11 cellular contexts compared by ENCODE assay signal in genomic region chr9:124284940-124285441, GRCh38. TPM values are rescaled to one million over a fixed set of nuclear protein-coding genes. Genes with fewer than 3 reads are reported as not detected.
DNase-seq lines count a peak whose midpoint lies in the region; ATAC-seq and TF ChIP-seq lines count a peak whose summit lies in the region.
"Had no signal": no experiment of that assay in that cellular context is flagged by ENCODE, and none has a peak within 500 bp of the region (broad histone marks: within the 10 kb centered on the region; RNA-seq: fewer than 3 reads in every experiment).

No MANE protein-coding gene starts in this region.

- peak in 1 of 2 donors; percentile 17 for TF ChIP-seq POLR2A in sigmoid colon (IDR thresholded peaks at IDR 0.05)

- no peaks in the 10 kb centered on the region for H3K27me3 Mint-ChIP-seq in Calu3 (ENCODE audit: unreplicated experiment)
- no peaks in the 10 kb centered on the region for H3K27me3 Mint-ChIP-seq in activated T-helper 2 cell treated with anti-CD3 and anti-CD28 coated beads, Interferon-gamma antibody, Interleukin-2, Interleukin-4, amounts not matched to agents 10 μg/mL and 5 μg/mL and 100 μg/mL, durations not matched to agents 14 hours and 24 hours and 36 hours (ENCODE audit: low read depth)
- H3K27me3 Mint-ChIP-seq in activated naive CD4-positive, alpha-beta T cell treated with anti-CD3 and anti-CD28 coated beads, Interleukin-2, amount 10 ng/mL, durations not matched to agents 7 days and 5 days: peaks cover 4% of the 10 kb centered on the region

- BruUV-seq in Calu3 (replicated peaks; lab: Mats Ljungman, UMichigan): no TSS peak

- peaks cover 0 to 29% (median 0%) of the 10 kb centered on the region in 9 donors for H3K36me3 ChIP-seq in heart right ventricle
- no peaks in the 10 kb centered on the region for H3K36me3 ChIP-seq in sigmoid colon

- DNase-seq in Calu3: no peak
- no peak for DNase-seq in activated T-helper 2 cell treated with anti-CD3 and anti-CD28 coated beads, Interferon-gamma antibody, Interleukin-2, Interleukin-4, amounts not matched to agents 10 μg/mL and 5 μg/mL and 100 μg/mL, durations not matched to agents 14 hours and 24 hours and 36 hours (ENCODE audit: low spot score)
- DNase-seq in heart right ventricle: no peak
- peak; percentile 82 for DNase-seq in sigmoid colon
- no peak for DNase-seq in effector CD4-positive, alpha-beta T cell
- no peak for DNase-seq in activated naive CD4-positive, alpha-beta T cell treated with anti-CD3 and anti-CD28 coated beads, Interleukin-2, amount 10 ng/mL, durations not matched to agents 7 days and 5 days
- no peak for DNase-seq in HuH-7.5 (ENCODE audit: low spot score)
- DNase-seq in UCSD-AML1 (lab: John Stamatoyannopoulos, UW; ENCODE audit: unreplicated experiment): no peak
- DNase-seq: activated CD8-positive, alpha-beta memory T cell treated with anti-CD3 and anti-CD28 coated beads, Interleukin-2, amount 50 U/mL, for 48 hours; NCI-H345; stimulated activated naive CD4-positive, alpha-beta T cell treated with Interleukin-2 at 50 U/mL for 16 hours had no signal

- TF ChIP-seq CTCF in Calu3 (IDR thresholded peaks at IDR 0.05; ENCODE audit: unreplicated experiment): no peak
- no peak for TF ChIP-seq CTCF in heart right ventricle (IDR thresholded peaks at IDR 0.05)
- TF ChIP-seq CTCF in sigmoid colon (IDR thresholded peaks at IDR 0.05): no peak

- CTCF ChIA-PET in Calu3 (lab: Charles Lee): interaction anchor here (0.7 kb wide), 1 partner anchor 181 kb away, joined by 3 read pairs; no protein-coding TSS in a partner anchor
- CTCF ChIA-PET in activated naive CD4-positive, alpha-beta T cell treated with anti-CD3 and anti-CD28 coated beads, Interleukin-2, amount 10 ng/mL, durations not matched to agents 7 days and 5 days (lab: Charles Lee): no interaction called here

- H3K9me3 Mint-ChIP-seq in Calu3 (ENCODE audit: low read depth, unreplicated experiment): no peaks in the 10 kb centered on the region
- no peaks in the 10 kb centered on the region for H3K9me3 Mint-ChIP-seq in activated T-helper 2 cell treated with anti-CD3 and anti-CD28 coated beads, Interferon-gamma antibody, Interleukin-2, Interleukin-4, amounts not matched to agents 10 μg/mL and 5 μg/mL and 100 μg/mL, durations not matched to agents 14 hours and 24 hours and 36 hours
- H3K9me3 Mint-ChIP-seq in activated naive CD4-positive, alpha-beta T cell treated with anti-CD3 and anti-CD28 coated beads, Interleukin-2, amount 10 ng/mL, durations not matched to agents 7 days and 5 days: no peaks in the 10 kb centered on the region

- intact Hi-C loops in Calu3 (cut with micrococcal nuclease; ENCODE audit: unreplicated experiment) (no loop called here), heart right ventricle (cut with DNase I) (loop anchor here in 1 of 10 donors (5.0 kb wide), 1 partner anchor 32 kb away; no protein-coding TSS in a partner anchor), sigmoid colon (cut with DNase I) (no loop called here)
- intact Hi-C loops in activated T-helper 2 cell treated with anti-CD3 and anti-CD28 coated beads, Interferon-gamma antibody, Interleukin-2, Interleukin-4, amounts not matched to agents 10 μg/mL and 5 μg/mL and 100 μg/mL, durations not matched to agents 14 hours and 24 hours and 36 hours (cut with micrococcal nuclease): no loop called here

- ATAC-seq in heart right ventricle: peak in 6 of 8 donors; percentile 17 to 46 (median 30)

- peak overlapping the region; percentile 36 for H3K27ac Mint-ChIP-seq in Calu3 (ENCODE audit: unreplicated experiment)
- peak overlapping the region; percentile 97 for H3K27ac Mint-ChIP-seq in activated T-helper 2 cell treated with anti-CD3 and anti-CD28 coated beads, Interferon-gamma antibody, Interleukin-2, Interleukin-4, amounts not matched to agents 10 μg/mL and 5 μg/mL and 100 μg/mL, durations not matched to agents 14 hours and 24 hours and 36 hours
- H3K27ac Mint-ChIP-seq in activated naive CD4-positive, alpha-beta T cell treated with anti-CD3 and anti-CD28 coated beads, Interleukin-2, amount 10 ng/mL, durations not matched to agents 7 days and 5 days: no peak overlapping the region

- WGBS in heart right ventricle, 2 donors: 63 to 72% methylated on average over 18 of the region's 18 CpGs
- 71 to 78% methylated on average over 18 of the region's 18 CpGs for WGBS in sigmoid colon, 2 donors

- H3K4me1 ChIP-seq in heart right ventricle (peaks cover 25 to 94% (median 64%) of the 10 kb centered on the region in 9 donors), sigmoid colon (peaks cover 0 to 90% (median 78%) of the 10 kb centered on the region in 4 donors)

- peak in 1 of 4 donors; percentile 27 for TF ChIP-seq EP300 in sigmoid colon (IDR thresholded peaks at IDR 0.05)

- H3K9me3 ChIP-seq in heart right ventricle (no peaks in the 10 kb centered on the region), sigmoid colon (no peaks in the 10 kb centered on the region)

- H3K4me3 Mint-ChIP-seq in Calu3 (ENCODE audit: low read depth, unreplicated experiment): no peak overlapping the region
- H3K4me3 Mint-ChIP-seq in activated T-helper 2 cell treated with anti-CD3 and anti-CD28 coated beads, Interferon-gamma antibody, Interleukin-2, Interleukin-4, amounts not matched to agents 10 μg/mL and 5 μg/mL and 100 μg/mL, durations not matched to agents 14 hours and 24 hours and 36 hours (ENCODE audit: low read depth): peak overlapping the region; percentile 13
- no peak overlapping the region for H3K4me3 Mint-ChIP-seq in activated naive CD4-positive, alpha-beta T cell treated with anti-CD3 and anti-CD28 coated beads, Interleukin-2, amount 10 ng/mL, durations not matched to agents 7 days and 5 days

- H3K36me3 Mint-ChIP-seq in Calu3 (ENCODE audit: insufficient read depth, unreplicated experiment): peaks cover 34% of the 10 kb centered on the region
- peaks cover 13% of the 10 kb centered on the region for H3K36me3 Mint-ChIP-seq in activated T-helper 2 cell treated with anti-CD3 and anti-CD28 coated beads, Interferon-gamma antibody, Interleukin-2, Interleukin-4, amounts not matched to agents 10 μg/mL and 5 μg/mL and 100 μg/mL, durations not matched to agents 14 hours and 24 hours and 36 hours (ENCODE audit: low read depth)
- no peaks in the 10 kb centered on the region for H3K36me3 Mint-ChIP-seq in activated naive CD4-positive, alpha-beta T cell treated with anti-CD3 and anti-CD28 coated beads, Interleukin-2, amount 10 ng/mL, durations not matched to agents 7 days and 5 days

- H3K27ac ChIP-seq in heart right ventricle: peak overlapping the region; percentile 3 to 85 (median 68)
- peak overlapping the region; percentile 78 to 90 (median 82) for H3K27ac ChIP-seq in sigmoid colon

- H3K4me3 ChIP-seq in heart right ventricle: no peak overlapping the region
- H3K4me3 ChIP-seq in sigmoid colon: no peak overlapping the region

- H3K27me3 ChIP-seq in heart right ventricle: no peaks in the 10 kb centered on the region
- no peaks in the 10 kb centered on the region for H3K27me3 ChIP-seq in sigmoid colon

- H3K4me1 Mint-ChIP-seq in Calu3 (ENCODE audit: low read depth, unreplicated experiment): peaks cover 26% of the 10 kb centered on the region
- peaks cover 44% of the 10 kb centered on the region for H3K4me1 Mint-ChIP-seq in activated T-helper 2 cell treated with anti-CD3 and anti-CD28 coated beads, Interferon-gamma antibody, Interleukin-2, Interleukin-4, amounts not matched to agents 10 μg/mL and 5 μg/mL and 100 μg/mL, durations not matched to agents 14 hours and 24 hours and 36 hours (ENCODE audit: low read depth)
- H3K4me1 Mint-ChIP-seq in activated naive CD4-positive, alpha-beta T cell treated with anti-CD3 and anti-CD28 coated beads, Interleukin-2, amount 10 ng/mL, durations not matched to agents 7 days and 5 days: peaks cover 28% of the 10 kb centered on the region

RNA-seq across cellular contexts. Expression of gene NEK6, which starts 27.2 kb away (rescaled TPM):
- total RNA-seq in Calu3 (2022) (42.2 and 43.0 TPM in 2 replicates), heart right ventricle (10 to 100 TPM in 4 of 10 donors, 1 to 10 TPM in 6; 4.6 to 22.4 (median 7.9) TPM), sigmoid colon (10 to 100 TPM in 2 of 4 donors, 1 to 10 TPM in 2; 8.2 to 24.1 (median 14.2) TPM)
- total RNA-seq in activated T-helper 2 cell treated with anti-CD3 and anti-CD28 coated beads, Interferon-gamma antibody, Interleukin-2, Interleukin-4, amounts not matched to agents 10 μg/mL and 5 μg/mL and 100 μg/mL, durations not matched to agents 14 hours and 24 hours and 36 hours: 44.6 and 47.7 TPM in 2 replicates
- polyA plus RNA-seq in heart right ventricle (1 to 10 TPM; 1.9 to 2.1 TPM), sigmoid colon (10 to 100 TPM; 13.8 to 36.2 (median 24.7) TPM)
